In genomic region chr20:22232473-22232872, GRCh38 we compare ENCODE assay signal across 27 cellular contexts.
"Had no signal": no experiment of that assay in that cellular context is flagged by ENCODE, and none has a peak within 500 bp of the region (broad histone marks: within the 10 kb centered on the region; RNA-seq: fewer than 3 reads in every experiment).

No MANE protein-coding gene starts in this region.

- H3K9me3 Mint-ChIP-seq: activated T-cell treated with anti-CD3 and anti-CD28 coated beads, Interleukin-2, amount 50 U/mL, for 4 hours; memory B cell; nephron; type B pancreatic cell had no signal

- H3K36me3 Mint-ChIP-seq: activated naive CD8-positive, alpha-beta T cell; memory B cell; type B pancreatic cell had no signal

- H3K4me3 ChIP-seq: adrenal gland, ovary, prostate gland, right atrium auricular region, thoracic aorta had no signal

- H3K27me3 Mint-ChIP-seq: memory B cell had no signal

- H3K4me3 Mint-ChIP-seq: activated naive CD8-positive, alpha-beta T cell; activated T-cell treated with anti-CD3 and anti-CD28 coated beads, Interleukin-2, amount 50 U/mL, for 4 hours; memory B cell; nephron; type B pancreatic cell had no signal

- H3K27ac ChIP-seq: adrenal gland, neutrophil, ovary, prostate gland, right atrium auricular region, thoracic aorta had no signal

- H3K4me1 ChIP-seq: adrenal gland, prostate gland, right atrium auricular region had no signal

- H3K4me1 Mint-ChIP-seq: memory B cell had no signal

- ATAC-seq: activated T-cell treated with anti-CD3 and anti-CD28 coated beads, Interleukin-2, amount 50 U/mL, for 4 hours; left ventricle myocardium superior had no signal

- H3K36me3 ChIP-seq: adrenal gland, neutrophil, ovary, prostate gland, right atrium auricular region, thoracic aorta had no signal

- H3K27me3 ChIP-seq: neutrophil, ovary, right atrium auricular region had no signal

- DNase-seq: activated CD4-positive, alpha-beta T cell treated with anti-CD3 and anti-CD28 coated beads for 4 hours; activated CD4-positive, alpha-beta T cell treated with anti-CD3 and anti-CD28 coated beads, Interleukin-2, amount 50 U/mL, for 48 hours; activated CD4-positive, CD25-positive, alpha-beta regulatory T cell; activated CD8-positive, alpha-beta memory T cell treated with anti-CD3 and anti-CD28 coated beads, Interleukin-2, amount 50 U/mL, for 48 hours; activated naive CD4-positive, alpha-beta T cell; activated T-cell treated with anti-CD3 and anti-CD28 coated beads, Interleukin-2, amount 50 U/mL, for 4 hours; adrenal gland; central memory CD4-positive, alpha-beta T cell; dermis blood vessel endothelial cell; effector CD8-positive, alpha-beta T cell; erythroblast; foreskin melanocyte; hippocampal formation; left ventricle myocardium superior; ovary; stimulated activated CD4-positive, alpha-beta T cell treated with anti-CD3 and anti-CD28 coated beads, Interleukin-4, amount 100 ng/mL, for 24 hours; stimulated activated naive CD4-positive, alpha-beta T cell treated with Interleukin-2 at 50 U/mL for 16 hours; T1000 had no signal

- H3K27ac Mint-ChIP-seq: activated naive CD8-positive, alpha-beta T cell; activated T-helper 2 cell treated with anti-CD3 and anti-CD28 coated beads, Interferon-gamma antibody, Interleukin-2, Interleukin-4, amounts not matched to agents 10 μg/mL and 5 μg/mL and 100 μg/mL, durations not matched to agents 14 hours and 24 hours and 36 hours; memory B cell; nephron; type B pancreatic cell had no signal

- H3K9me3 ChIP-seq: adrenal gland, neutrophil, ovary, prostate gland, right atrium auricular region, thoracic aorta had no signal
